Comparison of ENCODE assay signal across 1 cellular context in genomic region chr13:52617070-52618060, GRCh38.
A peak's percentile ranks its signal among the peaks of the same experiment; 100 is the strongest.
TF ChIP-seq lines count a peak whose summit lies in the region.

No MANE protein-coding gene starts in this region.

TF ChIP-seq in HCT116, 20 proteins besides CTCF, POLR2A, EP300 and RAD21 (continued from another document):
- TF ChIP-seq POLR2AphosphoS5 (IDR thresholded peaks at IDR 0.05; ENCODE audit: low read depth, low read length) (peak; percentile 91), ATF3 (IDR thresholded peaks at IDR 0.05) (no peak), CBX3 (IDR thresholded peaks at IDR 0.05; ENCODE audit: low read depth) (peak; percentile 97), YY1 (IDR thresholded peaks at IDR 0.05; ENCODE audit: extremely low read depth, insufficient replicate concordance, low read depth, low read length) (peak; percentile 79), JUND (IDR thresholded peaks at IDR 0.05) (peak; percentile 42; the same call in 1 of the 2 replicates), ZFX (IDR thresholded peaks at IDR 0.05) (no peak), TCF7L2 (IDR thresholded peaks at IDR 0.05; ENCODE audit: borderline replicate concordance, extremely low read depth, insufficient read depth, insufficient read length) (no peak), EZH2 (IDR thresholded peaks at IDR 0.05) (no peak), MAX (IDR thresholded peaks at IDR 0.05) (peak; percentile 82), ELF1 (IDR thresholded peaks at IDR 0.05; ENCODE audit: borderline replicate concordance, low read depth) (peak; percentile 60), SRF (IDR thresholded peaks at IDR 0.05; ENCODE audit: low read depth) (peak; percentile 83), CEBPB (IDR thresholded peaks at IDR 0.05; ENCODE audit: low read depth) (peak; percentile 52; the same call in 1 of the 2 replicates)
TF ChIP-seq in HCT116: peak in this region for 12.
